24 cellular contexts compared by ENCODE assay signal in the genomic region with DNA sequence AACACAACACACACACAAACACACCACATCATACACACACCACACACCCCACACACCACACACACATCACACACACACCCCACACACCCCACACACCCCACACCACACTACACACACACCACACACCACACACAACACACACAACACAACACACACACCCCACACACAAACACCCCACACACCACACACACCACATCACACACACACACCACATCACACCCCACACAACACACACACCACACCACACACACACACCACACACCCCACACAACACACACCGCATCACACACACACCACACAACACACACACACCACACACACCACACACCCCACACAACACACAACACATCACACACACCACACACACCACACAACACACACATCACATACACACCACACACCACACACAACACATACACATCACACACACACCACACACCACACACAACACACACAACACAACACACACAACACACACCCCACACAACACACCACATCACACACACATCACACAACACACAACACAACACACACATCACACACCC. TPM values are rescaled to one million over a fixed set of nuclear protein-coding genes. Genes with fewer than 3 reads are reported as not detected.
"Had no signal": no experiment of that assay in that cellular context is flagged by ENCODE, and none has a peak within 500 bp of the region (broad histone marks: within the 10 kb centered on the region; RNA-seq: fewer than 3 reads in every experiment).

No MANE protein-coding gene starts in this region.

- H3K27me3 ChIP-seq: ovary, right atrium auricular region, thyroid gland, upper lobe of left lung, uterus had no signal

- H3K27ac ChIP-seq: ovary, right atrium auricular region, thyroid gland, upper lobe of left lung, uterus had no signal

- H3K9me3 ChIP-seq: mucosa of descending colon, ovary, right atrium auricular region, thyroid gland, upper lobe of left lung, uterus had no signal

- H3K27me3 Mint-ChIP-seq: dendritic cell treated with granulocyte-macrophage colony-stimulating factor and Interleukin-4, amounts not matched to agents 40 ng/mL and 50 ng/mL, for 4 days; effector memory CD8-positive, alpha-beta T cell had no signal

- H3K4me3 Mint-ChIP-seq: dendritic cell treated with granulocyte-macrophage colony-stimulating factor and Interleukin-4, amounts not matched to agents 40 ng/mL and 50 ng/mL, for 4 days; effector memory CD8-positive, alpha-beta T cell; naive thymus-derived CD8-positive, alpha-beta T cell had no signal

- ATAC-seq: effector memory CD8-positive, alpha-beta T cell; mucosa of descending colon had no signal

- H3K4me3 ChIP-seq: mucosa of descending colon, ovary, right atrium auricular region, thyroid gland, upper lobe of left lung, uterus had no signal

- H3K4me1 ChIP-seq: right atrium auricular region, thyroid gland, uterus had no signal

- H3K27ac Mint-ChIP-seq: dendritic cell treated with granulocyte-macrophage colony-stimulating factor and Interleukin-4, amounts not matched to agents 40 ng/mL and 50 ng/mL, for 4 days; effector memory CD8-positive, alpha-beta T cell; naive thymus-derived CD8-positive, alpha-beta T cell had no signal

- FAIRE-seq: colon, islet of Langerhans, small intestine had no signal

- DNase-seq: effector memory CD8-positive, alpha-beta T cell; foreskin melanocyte; head of caudate nucleus; hippocampal formation; kidney glomerular epithelial cell; mammary epithelial cell; mucosa of descending colon; nucleus accumbens; ovary; small intestine; stimulated activated CD4-positive, alpha-beta T cell treated with anti-CD3 and anti-CD28 coated beads, Interleukin-12 subunit alpha, Interleukin-12 subunit beta, amount 100 ng/mL, for 4 hours; stimulated activated naive CD4-positive, alpha-beta T cell treated with Interleukin-2 at 50 U/mL for 16 hours; thyroid gland; upper lobe of left lung; uterus had no signal

- H3K36me3 ChIP-seq: ovary, right atrium auricular region, thyroid gland, upper lobe of left lung, uterus had no signal

- H3K9me3 Mint-ChIP-seq: dendritic cell treated with granulocyte-macrophage colony-stimulating factor and Interleukin-4, amounts not matched to agents 40 ng/mL and 50 ng/mL, for 4 days; effector memory CD8-positive, alpha-beta T cell; naive thymus-derived CD8-positive, alpha-beta T cell had no signal

RNA-seq across cellular contexts. Expression of gene LYPD8, which starts 2.5 kb away (rescaled TPM):
- total RNA-seq: epithelial cell of proximal tubule; liver; naive thymus-derived CD8-positive, alpha-beta T cell; posterior vena cava; right atrium auricular region; thyroid gland; upper lobe of left lung; uterus had no signal
- polyA plus RNA-seq: liver; mammary epithelial cell; naive thymus-derived CD8-positive, alpha-beta T cell; neural cell; ovary had no signal

RNA-seq across cellular contexts. Expression of gene OR14I1, which starts 50.5 kb away (rescaled TPM):
- total RNA-seq: epithelial cell of proximal tubule; liver; mammary epithelial cell; mucosa of descending colon; naive thymus-derived CD8-positive, alpha-beta T cell; ovary; posterior vena cava; right atrium auricular region; thyroid gland; upper lobe of left lung; uterus had no signal
- polyA plus RNA-seq: liver; mammary epithelial cell; naive thymus-derived CD8-positive, alpha-beta T cell; neural cell; ovary; small intestine had no signal
